Comparison of ENCODE assay signal across 8 cellular contexts in genomic region chr14:75051556-75051899, GRCh38. TPM values are rescaled to one million over a fixed set of nuclear protein-coding genes. Genes with fewer than 3 reads are reported as not detected.
DNase-seq lines count a peak whose midpoint lies in the region; ATAC-seq and TF ChIP-seq lines count a peak whose summit lies in the region.

No MANE protein-coding gene starts in this region.

- in situ Hi-C loops in GM13976 (cut with MboI; ENCODE audit: low sequenced_read_pairs, unreplicated experiment) = no loop called here

- DNase-seq in T-cell (no peak), fibroblast of mammary gland (ENCODE audit: low read depth) (no peak), skeletal muscle cell (ENCODE audit: low read depth) (no peak), GM13976 (ENCODE audit: low spot score) (no peak), GF-D8 (lab: John Stamatoyannopoulos, UW) (no peak), omental fat pad (ENCODE audit: low spot score) (no peak)

- CTCF ChIA-PET in T-cell (lab: Charles Lee) = interaction anchor here (0.5 to 1.0 kb wide), 5 partner anchors 12 to 168 kb away, joined by 3 to 6 read pairs (median 4); partner anchors contain the start of gene ACYP1 (in 1 of the 2)

- H3K36me3 Mint-ChIP-seq in T-cell = peaks cover 25% of the 10 kb centered on the region

- peak overlapping the region; percentile 90 to 91 for H3K27ac Mint-ChIP-seq in T-cell

- H3K4me3 ChIP-seq in fibroblast of mammary gland (ENCODE audit: control insufficient read depth, low read depth, low read length) (peak overlapping the region; percentile 48), skeletal muscle cell (ENCODE audit: low read depth, low read length) (peak overlapping the region; percentile 70)

- H3K4me3 Mint-ChIP-seq in T-cell = peak overlapping the region; percentile 92 to 93 (median 92)

- H3K9me3 Mint-ChIP-seq in T-cell = no peaks in the 10 kb centered on the region

- H3K4me1 Mint-ChIP-seq in T-cell = peaks cover 41 to 48% (median 43%) of the 10 kb centered on the region in 3 donors

- no peak for TF ChIP-seq POLR2A in GM18505 (IDR thresholded peaks at IDR 0.05; ENCODE audit: borderline replicate concordance, extremely low read depth, insufficient read depth, insufficient read length)

- ATAC-seq in GM18505 (IDR thresholded peaks at IDR 0.05; ENCODE audit: unreplicated experiment) (peak; percentile 3), T-cell (replicated peaks in 1 of 4) (no peak), omental fat pad (ENCODE audit: low FRiP score) (no peak), GM21576 (IDR thresholded peaks at IDR 0.05; ENCODE audit: unreplicated experiment) (no peak)

- TF ChIP-seq CTCF in fibroblast of mammary gland (conservative IDR thresholded peaks at IDR 0.05; ENCODE audit: control insufficient read depth, insufficient read depth, low read depth, low read length) (no peak), GM13976 (IDR thresholded peaks at IDR 0.05; ENCODE audit: borderline replicate concordance, control extremely low read depth, extremely low read depth, insufficient read depth, missing control alignments) (no peak), omental fat pad (IDR thresholded peaks at IDR 0.05) (no peak)

- POLR2A ChIA-PET in T-cell (lab: Charles Lee) = interaction anchor here (0.6 to 1.1 kb wide), 3 partner anchors 12 to 443 kb away, joined by 3 to 6 read pairs (median 4); partner anchors contain the start of gene ACYP1 (in 1 of the 2)

- H3K27me3 Mint-ChIP-seq in T-cell = no peaks in the 10 kb centered on the region

RNA-seq across cellular contexts. Expression of gene MLH3, which starts 0.3 kb away (rescaled TPM):
- total RNA-seq in T-cell (10 to 100 TPM; 17.3 to 28.2 (median 22.1) TPM), omental fat pad (10 to 100 TPM; 20.4 to 47.1 (median 24.4) TPM)

RNA-seq across cellular contexts. Expression of gene ACYP1, which starts 12.3 kb away (rescaled TPM):
- 10 to 100 TPM; 15.3 to 26.1 (median 21.5) TPM for total RNA-seq in T-cell
- 10 to 100 TPM; 10.7 to 17.0 (median 13.2) TPM for total RNA-seq in omental fat pad

RNA-seq across cellular contexts. Expression of gene ZC2HC1C, which starts 17.9 kb away (rescaled TPM):
- total RNA-seq in T-cell (1 to 10 TPM in 1 of 5 donors, under 1 TPM in 3, not detected in 1; 0.36 to 1.3 (median 0.56) TPM), omental fat pad (1 to 10 TPM in 3 of 4 donors, under 1 TPM in 1; 0.48 to 5.6 (median 1.5) TPM)

RNA-seq across cellular contexts. Expression of gene EIF2B2, which starts 48.8 kb away (rescaled TPM):
- total RNA-seq in T-cell = 10 to 100 TPM; 19.4 to 31.5 (median 29.2) TPM
- total RNA-seq in omental fat pad = 10 to 100 TPM; 23.6 to 42.0 (median 35.2) TPM
